ENCODE assay signal across 9 cellular contexts in genomic region chr11:117045196-117045595, GRCh38.
A peak's percentile ranks its signal among the peaks of the same experiment; 100 is the strongest.
DNase-seq lines count a peak whose midpoint lies in the region; ATAC-seq and TF ChIP-seq lines count a peak whose summit lies in the region.
"Had no signal": no experiment of that assay in that cellular context is flagged by ENCODE, and none has a peak within 500 bp of the region (broad histone marks: within the 10 kb centered on the region; RNA-seq: fewer than 3 reads in every experiment).

No MANE protein-coding gene starts in this region.

- ATAC-seq in HG03432 (IDR thresholded peaks at IDR 0.05; ENCODE audit: unreplicated experiment): no peak

- in situ Hi-C loops in GM13977 (cut with MboI; ENCODE audit: low pct_unique_long_range_greater_than_20kb, low sequenced_read_pairs, unreplicated experiment): no loop called here

- no peak for TF ChIP-seq CTCF in GM13977 (IDR thresholded peaks at IDR 0.05; ENCODE audit: extremely low read depth, insufficient read depth, missing control alignments)

- DNase-seq in NCI-H510A (lab: John Stamatoyannopoulos, UW) (peak; percentile 26), NCI-H510A treated with DMSO at 0.1 percent for 48 hours (lab: John Stamatoyannopoulos, UW) (no peak), amniotic epithelial cell (ENCODE audit: low read depth) (peak; percentile 53), iris pigment epithelial cell (ENCODE audit: low read depth) (peak; percentile 79), stromal cell of bone marrow (ENCODE audit: low read depth) (peak; percentile 56), NCI-H1048 (lab: John Stamatoyannopoulos, UW) (no peak), GM13977 (ENCODE audit: low spot score) (no peak)
- DNase-seq: NCI-H446 treated with DMSO at 0.1 percent for 48 hours had no signal

Comparison
In these comparisons a context has a peak if more than half of its experiments do, and no peak if none do; other contexts are left out.
1. DNase-seq: peak in NCI-H510A (single experiment), amniotic epithelial cell (single experiment), iris pigment epithelial cell (single experiment) and stromal cell of bone marrow (single experiment); none in NCI-H510A treated with DMSO at 0.1 percent for 48 hours (single experiment), NCI-H1048 (single experiment) and GM13977 (single experiment).